ENCODE assay signal across 21 cellular contexts in the genomic region with DNA sequence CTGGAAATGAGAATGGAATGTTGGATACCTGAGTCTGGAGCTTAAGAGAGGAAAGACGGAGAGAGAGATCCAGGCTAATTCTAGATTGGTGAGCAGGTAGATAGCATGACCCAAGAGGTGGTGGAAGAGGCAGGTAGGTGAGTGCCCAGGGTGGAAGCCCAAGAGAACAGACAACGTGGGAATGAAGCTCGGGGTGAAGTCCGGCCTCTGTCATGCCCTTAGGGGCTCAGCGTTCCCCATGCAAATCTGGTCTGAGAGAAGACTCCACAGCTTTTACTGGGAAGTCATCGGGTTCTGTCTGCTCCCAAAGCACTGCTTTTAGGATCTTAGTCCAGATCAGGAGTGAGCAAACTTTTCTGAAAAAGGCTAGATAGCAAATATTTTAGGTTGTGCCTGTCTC. TPM values are rescaled to one million over a fixed set of nuclear protein-coding genes. Genes with fewer than 3 reads are reported as not detected.
A peak's percentile ranks its signal among the peaks of the same experiment; 100 is the strongest.
DNase-seq lines count a peak whose midpoint lies in the region; ATAC-seq and TF ChIP-seq lines count a peak whose summit lies in the region.
"Had no signal": no experiment of that assay in that cellular context is flagged by ENCODE, and none has a peak within 500 bp of the region (broad histone marks: within the 10 kb centered on the region; RNA-seq: fewer than 3 reads in every experiment).

No MANE protein-coding gene starts in this region.

- WGBS in heart right ventricle, 2 donors, result 88 to 89% methylated on average over 6 of the region's 6 CpGs
- WGBS in stomach, 5 donors, result 76 to 90% (median 83%) methylated on average over 6 of the region's 6 CpGs

- CTCF ChIA-PET in OCI-LY7 (lab: Charles Lee; ENCODE audit: unreplicated experiment), result no interaction called here

- TF ChIP-seq CTCF in cardiac muscle cell (IDR thresholded peaks at IDR 0.05; ENCODE audit: low read depth, low read length), result no peak
- TF ChIP-seq CTCF in heart right ventricle (IDR thresholded peaks at IDR 0.05), result no peak
- no peak for TF ChIP-seq CTCF in OCI-LY7 (conservative IDR thresholded peaks at IDR 0.05; ENCODE audit: low read length)
- no peak for TF ChIP-seq CTCF in coronary artery (IDR thresholded peaks at IDR 0.05)
- TF ChIP-seq CTCF in stomach (IDR thresholded peaks at IDR 0.05), result no peak

- H3K4me2 ChIP-seq in OCI-LY7 (ENCODE audit: low read length), result peak overlapping the region; percentile 48; the same call in 1 of the 2 replicates
- H3K4me2 ChIP-seq: PC-9, SK-N-SH had no signal

- no peak for TF ChIP-seq POLR2A in stomach (IDR thresholded peaks at IDR 0.05)

- BruUV-seq in OCI-LY7 (replicated peaks; lab: Mats Ljungman, UMichigan), result no TSS peak

- H3K36me3 ChIP-seq in cardiac muscle cell, result peaks cover 31% of the 10 kb centered on the region
- peaks cover 3 to 40% (median 33%) of the 10 kb centered on the region in 9 donors for H3K36me3 ChIP-seq in heart right ventricle
- peaks cover 60% of the 10 kb centered on the region for H3K36me3 ChIP-seq in OCI-LY7 (ENCODE audit: insufficient read depth, low read length)
- H3K36me3 ChIP-seq in stomach, result peaks cover 32 to 39% (median 38%) of the 10 kb centered on the region in 4 donors
- H3K36me3 ChIP-seq: colonic mucosa had no signal

- H3K79me2 ChIP-seq in OCI-LY7 (ENCODE audit: insufficient read depth, low read depth, low read length), result peaks cover 49% of the 10 kb centered on the region

- DNase-seq in cardiac muscle cell (ENCODE audit: low read depth in 1 of 2, low spot score in 1 of 2) (no peak), heart right ventricle (no peak), OCI-LY7 (ENCODE audit: low spot score) (no peak), coronary artery (ENCODE audit: low spot score) (peak; percentile 53), stomach (peak; percentile 7)
- DNase-seq: colonic mucosa, foreskin keratinocyte, IMR-90, mucosa of descending colon, MV-4-11, NCI-H2081, NCI-H69, PC-9, SK-N-SH had no signal

- peaks cover 12% of the 10 kb centered on the region; the same call in 1 of the 2 replicates for H4K20me1 ChIP-seq in OCI-LY7 (ENCODE audit: insufficient read depth, low read length)

- POLR2A ChIA-PET in OCI-LY7 (lab: Charles Lee), result interaction anchor here (4.1 kb wide), 1 partner anchor 9 kb away, joined by 13 read pairs; no protein-coding TSS in a partner anchor

- intact Hi-C loops in heart right ventricle (cut with DNase I), result loop anchor here in 7 of 10 donors (5.0 to 10.0 kb wide), 8 partner anchors 48 to 1270 kb away; partner anchors contain the start of genes ATP5F1E (in 3 of the 7) and PMEPA1 (in 1 of the 7)
- intact Hi-C loops in OCI-LY7 (cut with micrococcal nuclease; ENCODE audit: unreplicated experiment), result loop anchor here (5.0 kb wide), 3 partner anchors 58 to 112 kb away; partner anchors contain the start of gene PRELID3B
- intact Hi-C loops in stomach (cut with DNase I; ENCODE audit: low total_unique reads), result loop anchor here (10.0 kb wide), 2 partner anchors 60 to 80 kb away; partner anchors contain the start of gene PRELID3B

- ATAC-seq in heart right ventricle, result no peak
- ATAC-seq in HG03520 (IDR thresholded peaks at IDR 0.05; ENCODE audit: unreplicated experiment), result no peak
- no peak for ATAC-seq in HG02571 (IDR thresholded peaks at IDR 0.05; ENCODE audit: unreplicated experiment)
- ATAC-seq in GM19023 (IDR thresholded peaks at IDR 0.05; ENCODE audit: unreplicated experiment), result no peak
- ATAC-seq: foreskin keratinocyte, mucosa of descending colon, right lobe of liver had no signal

- peak overlapping the region; percentile 54 for H3K27ac ChIP-seq in cardiac muscle cell
- H3K27ac ChIP-seq in heart right ventricle, result no peak overlapping the region
- no peak overlapping the region for H3K27ac ChIP-seq in OCI-LY7 (ENCODE audit: low read depth, low read length, poor library complexity, severe bottlenecking)
- H3K27ac ChIP-seq in coronary artery, result no peak overlapping the region
- no peak overlapping the region for H3K27ac ChIP-seq in stomach
- H3K27ac ChIP-seq: colonic mucosa, foreskin keratinocyte, PC-9, right lobe of liver had no signal

- TF ChIP-seq EP300 in stomach (IDR thresholded peaks at IDR 0.05), result no peak

- no peaks in the 10 kb centered on the region for H3K27me3 ChIP-seq in cardiac muscle cell
- H3K27me3 ChIP-seq in heart right ventricle, result no peaks in the 10 kb centered on the region
- no peaks in the 10 kb centered on the region for H3K27me3 ChIP-seq in stomach
- H3K27me3 ChIP-seq: ascending aorta, colonic mucosa, foreskin keratinocyte, right lobe of liver had no signal

- no peak overlapping the region for H2AFZ ChIP-seq in OCI-LY7 (ENCODE audit: low read length)
- H2AFZ ChIP-seq: PC-9 had no signal

- H3K4me1 ChIP-seq in cardiac muscle cell (ENCODE audit: low read depth) (peaks cover 8% of the 10 kb centered on the region), heart right ventricle (peaks cover 0 to 45% (median 35%) of the 10 kb centered on the region in 9 donors), OCI-LY7 (ENCODE audit: insufficient read depth, low read length, poor library complexity, severe bottlenecking) (peaks cover 35% of the 10 kb centered on the region), stomach (peaks cover 14 to 53% (median 37%) of the 10 kb centered on the region in 4 donors)
- H3K4me1 ChIP-seq: colonic mucosa had no signal

- no peaks in the 10 kb centered on the region for H3K9me3 ChIP-seq in cardiac muscle cell (ENCODE audit: low read depth)
- H3K9me3 ChIP-seq in heart right ventricle, result no peaks in the 10 kb centered on the region
- H3K9me3 ChIP-seq in OCI-LY7 (ENCODE audit: low read length), result no peaks in the 10 kb centered on the region
- no peaks in the 10 kb centered on the region for H3K9me3 ChIP-seq in stomach
- H3K9me3 ChIP-seq: ascending aorta, colonic mucosa, mucosa of descending colon, right lobe of liver, SK-N-SH had no signal

- no peaks in the 10 kb centered on the region for H3K9me2 ChIP-seq in OCI-LY7 (ENCODE audit: insufficient read depth, low read length)
- H3K9me2 ChIP-seq: SK-N-SH had no signal

- no peak overlapping the region for H3K4me3 ChIP-seq in cardiac muscle cell
- H3K4me3 ChIP-seq in heart right ventricle, result no peak overlapping the region
- H3K4me3 ChIP-seq in OCI-LY7 (ENCODE audit: low read depth, low read length, poor library complexity, severe bottlenecking), result no peak overlapping the region
- H3K4me3 ChIP-seq in coronary artery, result no peak overlapping the region
- no peak overlapping the region for H3K4me3 ChIP-seq in stomach
- H3K4me3 ChIP-seq: ascending aorta, colonic mucosa, mucosa of descending colon, PC-9, right lobe of liver had no signal

RNA-seq across cellular contexts. Expression of gene NELFCD, which starts 3.6 kb away (rescaled TPM):
- total RNA-seq in cardiac muscle cell (69.4 and 77.3 TPM in 2 replicates), heart right ventricle (10 to 100 TPM; 23.2 to 40.5 (median 31.1) TPM), OCI-LY7 (2022) (143 and 155 TPM in 2 replicates), stomach (10 to 100 TPM; 20.9 to 59.5 (median 41.1) TPM)
- polyA plus RNA-seq in cardiac muscle cell (109 and 114 TPM in 2 replicates), heart right ventricle (10 to 100 TPM; 22.8 to 48.1 TPM), stomach (10 to 100 TPM; 34.7 to 47.5 (median 41.4) TPM)
- 83.4 and 90.7 TPM in 2 replicates for total RNA-seq in OCI-LY7 (2014; rRNA removed; shearing (Covaris generic))

RNA-seq across cellular contexts. Expression of gene CTSZ, which starts 22.4 kb away (rescaled TPM):
- total RNA-seq in cardiac muscle cell (60.6 and 71.3 TPM in 2 replicates), heart right ventricle (100 to 1,000 TPM in 8 of 10 donors, 10 to 100 TPM in 2; 87.9 to 278 (median 124) TPM), OCI-LY7 (2022) (81.5 and 114 TPM in 2 replicates), stomach (100 to 1,000 TPM in 1 of 5 donors, 10 to 100 TPM in 4; 35.3 to 134 (median 56.9) TPM)
- polyA plus RNA-seq in cardiac muscle cell (3.7 and 6.6 TPM in 2 replicates), heart right ventricle (100 to 1,000 TPM in 1 of 2 donors, 10 to 100 TPM in 1; 83.9 to 135 TPM), stomach (10 to 100 TPM; 41.7 to 59.1 (median 55.5) TPM)
- 47.2 and 50.5 TPM in 2 replicates for total RNA-seq in OCI-LY7 (2014; rRNA removed; shearing (Covaris generic))

RNA-seq across cellular contexts. Expression of gene TUBB1, which starts 34.5 kb away (rescaled TPM):
- 0.03 TPM in 1 of 2 replicates, not detected in the other for total RNA-seq in cardiac muscle cell
- 0.06 TPM in 1 of 2 replicates, not detected in the other for polyA plus RNA-seq in cardiac muscle cell
- total RNA-seq in heart right ventricle, result under 1 TPM in 8 of 10 donors, not detected in 2; 0.17 to 0.38 (median 0.21) TPM
- polyA plus RNA-seq in heart right ventricle, result under 1 TPM; 0.07 to 0.13 TPM
- total RNA-seq in OCI-LY7 (2014; rRNA removed; shearing (Covaris generic)), result not detected in 2 replicates
- 0.11 and 0.13 TPM in 2 replicates for total RNA-seq in OCI-LY7 (2022)
- total RNA-seq in stomach, result under 1 TPM in 1 of 5 donors, not detected in 4; 0.55 TPM
- polyA plus RNA-seq in stomach, result under 1 TPM in 2 of 3 donors, not detected in 1; 0.03 to 0.12 TPM
- total RNA-seq: activated T-helper 2 cell treated with anti-CD3 and anti-CD28 coated beads, Interferon-gamma antibody, Interleukin-2, Interleukin-4, amounts not matched to agents 10 μg/mL and 5 μg/mL and 100 μg/mL, durations not matched to agents 14 hours and 24 hours and 36 hours; ascending aorta; colonic mucosa; foreskin keratinocyte; IMR-90; mucosa of descending colon; osteocyte had no signal
- polyA plus RNA-seq: foreskin keratinocyte, IMR-90, SK-N-SH had no signal

RNA-seq across cellular contexts. Expression of gene ATP5F1E, which starts 47.4 kb away (rescaled TPM):
- 17.9 and 34.9 TPM in 2 replicates for total RNA-seq in cardiac muscle cell
- polyA plus RNA-seq in cardiac muscle cell, result 211 and 281 TPM in 2 replicates
- total RNA-seq in heart right ventricle, result 100 to 1,000 TPM; 105 to 155 (median 121) TPM
- polyA plus RNA-seq in heart right ventricle, result 10 to 100 TPM; 84.7 to 96.7 TPM
- 36.7 and 42.4 TPM in 2 replicates for total RNA-seq in OCI-LY7 (2014; rRNA removed; shearing (Covaris generic))
- 65.4 and 67.2 TPM in 2 replicates for total RNA-seq in OCI-LY7 (2022)
- total RNA-seq in stomach, result 100 to 1,000 TPM in 1 of 5 donors, 10 to 100 TPM in 4; 20.4 to 101 (median 27.4) TPM
- 10 to 100 TPM; 56.4 to 78.5 (median 71.5) TPM for polyA plus RNA-seq in stomach

RNA-seq across cellular contexts. Expression of gene PRELID3B, which starts 57.9 kb away (rescaled TPM):
- total RNA-seq in cardiac muscle cell (37.6 and 40.9 TPM in 2 replicates), heart right ventricle (10 to 100 TPM; 41.4 to 55.9 (median 47.5) TPM), OCI-LY7 (2022) (119 and 122 TPM in 2 replicates), stomach (100 to 1,000 TPM in 1 of 5 donors, 10 to 100 TPM in 4; 35.7 to 322 (median 72.7) TPM)
- polyA plus RNA-seq in cardiac muscle cell (30.0 and 39.5 TPM in 2 replicates), heart right ventricle (10 to 100 TPM; 11.5 to 26.1 TPM), stomach (10 to 100 TPM; 20.0 to 65.8 (median 31.3) TPM)
- total RNA-seq in OCI-LY7 (2014; rRNA removed; shearing (Covaris generic)), result 77.2 and 99.4 TPM in 2 replicates

Comparison
In these comparisons a context has a peak if more than half of its experiments do, and no peak if none do; other contexts are left out.
1. DNase-seq: peak in coronary artery (single experiment) and stomach (single experiment); none in cardiac muscle cell (0 of 2), heart right ventricle (0 of 2) and OCI-LY7 (single experiment).